1 cellular context compared by ENCODE assay signal in the genomic region with DNA sequence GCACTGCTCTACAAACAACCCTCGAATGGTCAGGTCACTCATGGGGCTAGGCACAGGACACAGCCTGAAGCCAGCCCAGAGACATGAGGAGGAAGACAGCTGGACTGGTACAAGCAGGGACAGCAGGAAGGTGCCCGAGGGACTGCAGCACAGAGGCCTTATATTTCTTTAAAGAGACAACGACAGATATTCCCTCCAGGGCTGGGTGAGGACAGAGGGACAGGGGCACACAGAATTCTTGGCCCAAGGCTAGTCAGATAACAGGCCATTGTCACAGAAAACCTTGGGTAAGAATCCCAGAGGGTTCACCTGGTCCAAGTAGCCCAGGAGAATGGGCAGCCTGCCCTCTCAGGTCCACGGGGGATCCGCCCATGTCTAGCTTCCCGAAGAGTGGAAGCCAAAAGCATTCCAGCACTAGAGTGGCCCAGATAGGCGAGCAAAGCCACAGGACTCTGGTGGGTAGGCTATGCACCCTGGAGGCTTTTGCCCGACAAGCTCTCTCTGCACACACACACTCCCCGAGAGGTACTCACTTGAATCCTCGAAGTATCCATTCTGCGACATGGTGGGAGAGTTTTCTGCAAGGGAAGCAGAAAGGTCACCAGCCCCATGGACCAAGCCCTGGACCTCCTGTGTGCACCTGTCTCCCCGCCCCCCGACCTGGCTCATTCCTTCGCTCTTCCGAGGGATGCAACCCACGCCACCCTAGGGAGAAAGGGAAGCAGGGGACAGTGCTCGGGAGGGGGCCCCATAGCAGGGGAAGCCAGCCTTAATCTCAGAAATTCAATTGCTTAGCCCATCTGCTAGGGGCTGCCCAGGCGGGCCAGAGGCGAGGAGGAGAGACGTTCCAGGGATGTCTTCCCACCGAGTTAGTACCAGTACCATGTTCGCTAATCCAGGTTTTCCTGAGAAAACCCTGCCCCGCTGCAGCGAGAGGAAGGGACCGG.
TF ChIP-seq lines count a peak whose summit lies in the region.

No MANE protein-coding gene starts in this region.

TF ChIP-seq in IMR-90, 13 proteins besides CTCF, POLR2A, EP300 and RAD21:
- TF ChIP-seq RCOR1 (IDR thresholded peaks at IDR 0.05; ENCODE audit: insufficient replicate concordance, low read length) (no peak), MAZ (IDR thresholded peaks at IDR 0.05; ENCODE audit: borderline replicate concordance, low read depth, low read length) (no peak), CEBPB (IDR thresholded peaks at IDR 0.05; ENCODE audit: low read depth, low read length) (no peak), FOS (IDR thresholded peaks at IDR 0.05; ENCODE audit: low read depth, low read length) (no peak), CHD1 (IDR thresholded peaks at IDR 0.05; ENCODE audit: low read depth, low read length) (no peak), MAFK (IDR thresholded peaks at IDR 0.05; ENCODE audit: low read depth, low read length) (no peak), MXI1 (IDR thresholded peaks at IDR 0.05; ENCODE audit: borderline replicate concordance, low read depth, low read length) (no peak), BHLHE40 (IDR thresholded peaks at IDR 0.05; ENCODE audit: low read depth, low read length) (no peak)
- TF ChIP-seq, protein P1, sequence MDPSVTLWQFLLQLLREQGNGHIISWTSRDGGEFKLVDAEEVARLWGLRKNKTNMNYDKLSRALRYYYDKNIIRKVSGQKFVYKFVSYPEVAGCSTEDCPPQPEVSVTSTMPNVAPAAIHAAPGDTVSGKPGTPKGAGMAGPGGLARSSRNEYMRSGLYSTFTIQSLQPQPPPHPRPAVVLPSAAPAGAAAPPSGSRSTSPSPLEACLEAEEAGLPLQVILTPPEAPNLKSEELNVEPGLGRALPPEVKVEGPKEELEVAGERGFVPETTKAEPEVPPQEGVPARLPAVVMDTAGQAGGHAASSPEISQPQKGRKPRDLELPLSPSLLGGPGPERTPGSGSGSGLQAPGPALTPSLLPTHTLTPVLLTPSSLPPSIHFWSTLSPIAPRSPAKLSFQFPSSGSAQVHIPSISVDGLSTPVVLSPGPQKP (IDR thresholded peaks at IDR 0.05; ENCODE audit: borderline replicate concordance, low read depth, low read length) = no peak
- TF ChIP-seq, protein P2, sequence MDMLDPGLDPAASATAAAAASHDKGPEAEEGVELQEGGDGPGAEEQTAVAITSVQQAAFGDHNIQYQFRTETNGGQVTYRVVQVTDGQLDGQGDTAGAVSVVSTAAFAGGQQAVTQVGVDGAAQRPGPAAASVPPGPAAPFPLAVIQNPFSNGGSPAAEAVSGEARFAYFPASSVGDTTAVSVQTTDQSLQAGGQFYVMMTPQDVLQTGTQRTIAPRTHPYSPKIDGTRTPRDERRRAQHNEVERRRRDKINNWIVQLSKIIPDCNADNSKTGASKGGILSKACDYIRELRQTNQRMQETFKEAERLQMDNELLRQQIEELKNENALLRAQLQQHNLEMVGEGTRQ (IDR thresholded peaks at IDR 0.05; ENCODE audit: low read depth, low read length) = no peak
